In the genomic region with DNA sequence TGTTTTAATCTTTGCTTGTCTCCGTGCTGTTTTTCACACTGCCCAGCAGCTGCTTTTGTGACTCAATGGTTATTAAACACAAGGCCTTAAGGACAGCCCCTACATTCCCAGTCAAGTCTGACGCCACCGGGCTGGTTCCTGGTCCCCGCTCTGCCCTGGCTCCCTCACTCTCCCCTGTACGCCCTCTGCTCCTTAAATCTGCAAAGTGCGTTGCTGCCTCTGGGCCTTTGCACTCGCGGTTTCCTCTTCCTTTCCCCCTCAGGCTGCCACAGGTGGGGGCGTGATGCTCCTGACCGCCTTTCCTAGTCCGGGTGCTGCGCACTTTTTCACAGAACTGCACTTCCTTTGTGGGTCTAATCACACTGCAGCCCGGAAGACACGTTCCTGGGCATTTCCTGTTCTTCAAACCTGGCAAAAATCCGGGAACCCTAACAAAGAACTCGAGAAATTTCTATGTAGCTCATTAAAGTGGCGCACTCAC, we compare ENCODE assay signal across 9 cellular contexts. TPM values are rescaled to one million over a fixed set of nuclear protein-coding genes. Genes with fewer than 3 reads are reported as not detected.
DNase-seq lines count a peak whose midpoint lies in the region; ATAC-seq and TF ChIP-seq lines count a peak whose summit lies in the region.
"Had no signal": no experiment of that assay in that cellular context is flagged by ENCODE, and none has a peak within 500 bp of the region (broad histone marks: within the 10 kb centered on the region; RNA-seq: fewer than 3 reads in every experiment).

No MANE protein-coding gene starts in this region.

- ATAC-seq in PC-3: no peak
- no peak for ATAC-seq in HG03521 (IDR thresholded peaks at IDR 0.05; ENCODE audit: unreplicated experiment)

- no peak overlapping the region for H3K4me2 ChIP-seq in PC-3 (ENCODE audit: low read length)

- peak overlapping the region; percentile 55 for H3K27ac ChIP-seq in PC-3 (ENCODE audit: low read length)
- peak overlapping the region; percentile 47 for H3K27ac ChIP-seq in left ventricle myocardium inferior (replicated peaks)

- H3K4me1 ChIP-seq in PC-3 (ENCODE audit: insufficient read depth, low read length) (peaks cover 15% of the 10 kb centered on the region), left ventricle myocardium inferior (peaks cover 11% of the 10 kb centered on the region)

- H3K4me1 Mint-ChIP-seq in osteocyte (ENCODE audit: unreplicated experiment): peaks cover 2% of the 10 kb centered on the region

- H3K4me3 Mint-ChIP-seq in osteocyte (ENCODE audit: unreplicated experiment): no peak overlapping the region

- H3K9me3 ChIP-seq in PC-3 (ENCODE audit: low read length) (no peaks in the 10 kb centered on the region), left ventricle myocardium inferior (replicated peaks) (no peaks in the 10 kb centered on the region)

- H3K36me3 Mint-ChIP-seq in osteocyte (ENCODE audit: unreplicated experiment): peaks cover 26% of the 10 kb centered on the region

- no peak overlapping the region for H2AFZ ChIP-seq in PC-3 (ENCODE audit: low read length)

- no peak overlapping the region for H3K27ac Mint-ChIP-seq in osteocyte (ENCODE audit: unreplicated experiment)

- no peak for DNase-seq in PC-3
- peak; percentile 37 for DNase-seq in activated T-helper 9 cell treated with anti-CD3 and anti-CD28 coated beads, Interleukin-2, amount 50 U/mL, for 16 hours (ENCODE audit: low read depth)
- no peak for DNase-seq in left ventricle myocardium inferior
- DNase-seq in stimulated activated CD8-positive, alpha-beta memory T cell treated with anti-CD3 and anti-CD28 coated beads, Interleukin-4, amount 100 ng/mL, for 48 hours: peak; percentile 75
- DNase-seq in osteocyte (ENCODE audit: extremely low spot score, unreplicated experiment): no peak
- DNase-seq in NCI-H1694 treated with DMSO at 0.1 percent for 48 hours (lab: John Stamatoyannopoulos, UW): no peak
- DNase-seq in NCI-H1105 treated with DMSO at 0.1 percent for 48 hours (lab: John Stamatoyannopoulos, UW): no peak
- DNase-seq: KBM-7 had no signal

- no peaks in the 10 kb centered on the region for H3F3A ChIP-seq in PC-3 (ENCODE audit: low read length, unreplicated experiment)

- POLR2A ChIA-PET in PC-3 (lab: Charles Lee; ENCODE audit: unreplicated experiment): no interaction called here

- H3K9ac ChIP-seq in PC-3 (ENCODE audit: low read length): no peak overlapping the region

- H4K20me1 ChIP-seq in PC-3 (ENCODE audit: low read length): no peaks in the 10 kb centered on the region

- H3K36me3 ChIP-seq in PC-3 (ENCODE audit: low read depth, low read length) (peaks cover 37% of the 10 kb centered on the region), left ventricle myocardium inferior (peaks cover 47% of the 10 kb centered on the region)

- TF ChIP-seq CTCF in PC-3 (conservative IDR thresholded peaks at IDR 0.05; ENCODE audit: low read depth, low read length) (no peak), left ventricle myocardium inferior (IDR thresholded peaks at IDR 0.05; ENCODE audit: borderline replicate concordance) (no peak), osteocyte (IDR thresholded peaks at IDR 0.05) (no peak)

- intact Hi-C loops in PC-3 (cut with micrococcal nuclease) (loop anchor here (1.0 kb wide), 1 partner anchor 27 kb away; no protein-coding TSS in a partner anchor), left ventricle myocardium inferior (cut with micrococcal nuclease) (no loop called here)

- no peaks in the 10 kb centered on the region for H3K79me2 ChIP-seq in PC-3 (ENCODE audit: low read length)

- H3K27me3 Mint-ChIP-seq in osteocyte (ENCODE audit: unreplicated experiment): no peaks in the 10 kb centered on the region

- CTCF ChIA-PET in PC-3 (lab: Charles Lee): no interaction called here

- no peaks in the 10 kb centered on the region for H3K27me3 ChIP-seq in PC-3 (ENCODE audit: low read length)
- H3K27me3 ChIP-seq in left ventricle myocardium inferior (ENCODE audit: low read depth): no peaks in the 10 kb centered on the region

- no peak overlapping the region for H3K4me3 ChIP-seq in PC-3 (ENCODE audit: low read length)
- no peak overlapping the region for H3K4me3 ChIP-seq in left ventricle myocardium inferior

- no peaks in the 10 kb centered on the region for H3K9me3 Mint-ChIP-seq in osteocyte (ENCODE audit: unreplicated experiment)

- BruUV-seq in PC-3 (replicated peaks; lab: Mats Ljungman, UMichigan): no TSS peak

- H3K9me2 ChIP-seq in PC-3 (replicated peaks; ENCODE audit: low read length): no peaks in the 10 kb centered on the region

RNA-seq across cellular contexts. Expression of a gene that starts 25.6 kb away (rescaled TPM):
- total RNA-seq in PC-3 (2014; rRNA removed) (195 and 214 TPM in 2 replicates), left ventricle myocardium inferior (47.3 TPM), osteocyte (58.7 and 66.2 TPM in 2 replicates)

RNA-seq across cellular contexts. Expression of a gene that starts 26.4 kb away (rescaled TPM):
- total RNA-seq in PC-3 (2014; rRNA removed) (16.4 and 17.0 TPM in 2 replicates), left ventricle myocardium inferior (0.88 TPM), osteocyte (0.32 and 0.52 TPM in 2 replicates)

RNA-seq across cellular contexts. Expression of a gene that starts 26.9 kb away (rescaled TPM):
- total RNA-seq in PC-3 (2014; rRNA removed) (33.7 and 70.4 TPM in 2 replicates), left ventricle myocardium inferior (7.5 TPM), osteocyte (81.3 and 85.0 TPM in 2 replicates)

RNA-seq across cellular contexts. Expression of a gene that starts 36.2 kb away (rescaled TPM):
- total RNA-seq in PC-3 (2014; rRNA removed) (14.6 and 25.7 TPM in 2 replicates), left ventricle myocardium inferior (15.5 TPM), osteocyte (31.6 and 32.9 TPM in 2 replicates)

RNA-seq across cellular contexts. Expression of a gene that starts 42.3 kb away (rescaled TPM):
- total RNA-seq in PC-3 (2014; rRNA removed): 46.3 and 46.7 TPM in 2 replicates
- 80.9 TPM for total RNA-seq in left ventricle myocardium inferior
- total RNA-seq in osteocyte: 253 and 278 TPM in 2 replicates

Comparison
In these comparisons a context has a peak if more than half of its experiments do, and no peak if none do; other contexts are left out.
1. DNase-seq: peak in activated T-helper 9 cell treated with anti-CD3 and anti-CD28 coated beads, Interleukin-2, amount 50 U/mL, for 16 hours (single experiment) and stimulated activated CD8-positive, alpha-beta memory T cell treated with anti-CD3 and anti-CD28 coated beads, Interleukin-4, amount 100 ng/mL, for 48 hours (single experiment); none in PC-3 (single experiment), left ventricle myocardium inferior (single experiment), osteocyte (single experiment), NCI-H1694 treated with DMSO at 0.1 percent for 48 hours (single experiment) and NCI-H1105 treated with DMSO at 0.1 percent for 48 hours (single experiment).